In genomic region chr2:108587621-108588020, GRCh38 we compare ENCODE assay signal across 8 cellular contexts. TPM values are rescaled to one million over a fixed set of nuclear protein-coding genes. Genes with fewer than 3 reads are reported as not detected.
DNase-seq lines count a peak whose midpoint lies in the region; ATAC-seq lines count a peak whose summit lies in the region.

No MANE protein-coding gene starts in this region.

- H3K4me1 Mint-ChIP-seq in immature natural killer cell = peaks cover 25 to 45% of the 10 kb centered on the region in 2 donors
- H3K4me1 Mint-ChIP-seq in stimulated activated effector memory CD8-positive, alpha-beta T cell treated with anti-CD3 and anti-CD28 coated beads, Interleukin-12 subunit alpha, Interleukin-12 subunit beta, amount 100 ng/mL, for 72 hours = peaks cover 54% of the 10 kb centered on the region

- H3K9me3 ChIP-seq in HUES48 (ENCODE audit: control insufficient read depth, insufficient read depth, low read length) = no peaks in the 10 kb centered on the region

- no peak overlapping the region for H3K9ac ChIP-seq in HUES48 (ENCODE audit: low read depth, low read length)

- H3K27ac ChIP-seq in HUES48 (ENCODE audit: low read depth, low read length) = peak overlapping the region; percentile 8

- intact Hi-C loops in left colon (cut with DNase I, micrococcal nuclease) = loop anchor here in 1 of 2 donors (10.0 kb wide), 2 partner anchors 53 to 213 kb away; partner anchors contain the start of genes LIMS1 and SULT1C4

- no peaks in the 10 kb centered on the region for H3K36me3 ChIP-seq in HUES48 (ENCODE audit: control insufficient read depth, insufficient read depth, low read length)

- H3K4me1 ChIP-seq in HUES48 (ENCODE audit: control insufficient read depth, insufficient read depth, low read length) = peaks cover 19% of the 10 kb centered on the region

- no peaks in the 10 kb centered on the region for H3K9me3 Mint-ChIP-seq in immature natural killer cell
- no peaks in the 10 kb centered on the region for H3K9me3 Mint-ChIP-seq in stimulated activated effector memory CD8-positive, alpha-beta T cell treated with anti-CD3 and anti-CD28 coated beads, Interleukin-12 subunit alpha, Interleukin-12 subunit beta, amount 100 ng/mL, for 72 hours

- H3K4me3 Mint-ChIP-seq in immature natural killer cell = peak overlapping the region in 1 of 5 donors; percentile 6
- H3K4me3 Mint-ChIP-seq in stimulated activated effector memory CD8-positive, alpha-beta T cell treated with anti-CD3 and anti-CD28 coated beads, Interleukin-12 subunit alpha, Interleukin-12 subunit beta, amount 100 ng/mL, for 72 hours = no peak overlapping the region

- H3K4me3 ChIP-seq in HUES48 (ENCODE audit: low read depth, low read length) = no peak overlapping the region

- DNase-seq in astrocyte of the hippocampus (ENCODE audit: low read depth, low spot score) = peak; percentile 93
- DNase-seq in immature natural killer cell = no peak
- DNase-seq in stimulated activated effector memory CD8-positive, alpha-beta T cell treated with anti-CD3 and anti-CD28 coated beads, Interleukin-12 subunit alpha, Interleukin-12 subunit beta, amount 100 ng/mL, for 72 hours (ENCODE audit: low spot score in 2 of 2) = no peak
- no peak for DNase-seq in NCI-H774 (lab: John Stamatoyannopoulos, UW)
- DNase-seq in left colon = no peak
- no peak for DNase-seq in NCI-H446 treated with DMSO at 0.1 percent for 48 hours (lab: John Stamatoyannopoulos, UW)

- no peaks in the 10 kb centered on the region for H3K27me3 Mint-ChIP-seq in immature natural killer cell (ENCODE audit: low read depth in 3 of 3)

- peak overlapping the region; percentile 23 to 90 (median 80) for H3K27ac Mint-ChIP-seq in immature natural killer cell
- H3K27ac Mint-ChIP-seq in stimulated activated effector memory CD8-positive, alpha-beta T cell treated with anti-CD3 and anti-CD28 coated beads, Interleukin-12 subunit alpha, Interleukin-12 subunit beta, amount 100 ng/mL, for 72 hours = peak overlapping the region; percentile 81

- H3K36me3 Mint-ChIP-seq in immature natural killer cell = no peaks in the 10 kb centered on the region
- no peaks in the 10 kb centered on the region for H3K36me3 Mint-ChIP-seq in stimulated activated effector memory CD8-positive, alpha-beta T cell treated with anti-CD3 and anti-CD28 coated beads, Interleukin-12 subunit alpha, Interleukin-12 subunit beta, amount 100 ng/mL, for 72 hours

- H3K27me3 ChIP-seq in HUES48 (ENCODE audit: control insufficient read depth, insufficient read depth, low read length) = no peaks in the 10 kb centered on the region

- ATAC-seq in stimulated activated effector memory CD8-positive, alpha-beta T cell treated with anti-CD3 and anti-CD28 coated beads, Interleukin-12 subunit alpha, Interleukin-12 subunit beta, amount 100 ng/mL, for 72 hours = no peak
- ATAC-seq in left colon (no peak), HG03025 (IDR thresholded peaks at IDR 0.05; ENCODE audit: low FRiP score, unreplicated experiment) (no peak)

RNA-seq across cellular contexts. Expression of gene LIMS1, which starts 53.4 kb away (rescaled TPM):
- 10 to 100 TPM; 31.3 to 64.7 (median 60.6) TPM for polyA plus RNA-seq in immature natural killer cell
- 10 to 100 TPM; 28.4 to 33.9 TPM for total RNA-seq in left colon
